14 cellular contexts compared by ENCODE assay signal in the genomic region with DNA sequence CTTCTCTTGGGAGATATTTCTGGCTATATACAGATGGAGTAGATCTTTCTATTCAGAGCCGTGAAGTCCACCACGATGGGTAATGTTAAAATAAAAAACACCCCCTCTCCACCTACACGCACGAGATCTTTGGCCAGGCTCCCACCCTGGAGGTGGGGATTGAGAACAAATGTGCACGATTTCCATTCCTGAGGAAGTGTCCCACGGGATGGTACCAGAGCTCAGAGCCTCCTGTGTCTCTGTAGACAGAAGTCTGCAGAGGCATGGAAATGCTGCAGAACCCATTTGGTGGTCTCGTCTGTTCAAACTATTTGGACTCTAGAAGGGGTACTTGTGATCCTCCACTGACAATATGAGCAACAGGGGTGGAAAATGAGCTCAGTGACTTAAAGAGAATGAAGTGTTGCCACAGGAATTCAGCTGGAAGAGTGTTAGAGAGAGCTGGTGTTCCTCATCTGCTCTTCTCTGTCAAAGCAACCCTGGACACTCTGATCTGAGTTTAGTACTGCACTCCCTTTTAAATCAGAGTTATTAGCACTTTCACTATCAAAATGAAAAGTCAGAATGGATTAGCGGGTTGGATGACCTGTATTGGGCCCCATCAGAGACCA.
"Had no signal": no experiment of that assay in that cellular context is flagged by ENCODE, and none has a peak within 500 bp of the region (broad histone marks: within the 10 kb centered on the region; RNA-seq: fewer than 3 reads in every experiment).

No MANE protein-coding gene starts in this region.

- H3K9me3 ChIP-seq: uterus had no signal

- H3K4me3 ChIP-seq: cardiac muscle cell, uterus had no signal

- H3K27ac ChIP-seq: cardiac muscle cell, uterus had no signal

- H3K4me1 ChIP-seq: uterus had no signal

- H3K9me3 Mint-ChIP-seq: T-helper 2 cell treated with Interferon-gamma antibody and Interleukin-4, amounts not matched to agents 5 μg/mL and 100 μg/mL, for 36 hours had no signal

- FAIRE-seq: endothelial cell of umbilical vein had no signal

- H3K36me3 ChIP-seq: cardiac muscle cell, uterus had no signal

- H3K4me3 Mint-ChIP-seq: activated CD4-positive, alpha-beta memory T cell treated with anti-CD3 and anti-CD28 coated beads for 36 hours; activated naive CD8-positive, alpha-beta T cell; memory B cell; nephron progenitor cell; T-helper 2 cell treated with Interferon-gamma antibody and Interleukin-4, amounts not matched to agents 5 μg/mL and 100 μg/mL, for 36 hours had no signal

- H3K36me3 Mint-ChIP-seq: activated CD4-positive, alpha-beta memory T cell treated with anti-CD3 and anti-CD28 coated beads for 36 hours; activated naive CD8-positive, alpha-beta T cell; memory B cell had no signal

- DNase-seq: activated CD4-positive, alpha-beta memory T cell treated with anti-CD3 and anti-CD28 coated beads for 36 hours; activated CD4-positive, CD25-positive, alpha-beta regulatory T cell treated with anti-CD3 and anti-CD28 coated beads, Interleukin-2, amount 50 U/mL, for 72 hours; activated gamma-delta T cell; activated T-cell treated with anti-CD3 and anti-CD28 coated beads, Interleukin-2, amount 50 U/mL, for 48 hours; nephron progenitor cell; stimulated activated CD4-positive, alpha-beta T cell treated with anti-CD3 and anti-CD28 coated beads, Interleukin-2, amount 100 ng/mL, for 48 hours; stimulated activated naive CD4-positive, alpha-beta T cell treated with Interleukin-2 at 50 U/mL for 16 hours; SW 1271; uterus had no signal

- H3K4me1 Mint-ChIP-seq: memory B cell, nephron progenitor cell had no signal

- H3K27me3 ChIP-seq: cardiac muscle cell, uterus had no signal

- H3K27ac Mint-ChIP-seq: activated CD4-positive, alpha-beta memory T cell treated with anti-CD3 and anti-CD28 coated beads for 36 hours; activated naive CD8-positive, alpha-beta T cell; memory B cell; nephron progenitor cell; T-helper 2 cell treated with Interferon-gamma antibody and Interleukin-4, amounts not matched to agents 5 μg/mL and 100 μg/mL, for 36 hours had no signal
